Comparison of ENCODE assay signal across 33 cellular contexts in genomic region chr3:70726096-70726745, GRCh38.
DNase-seq lines count a peak whose midpoint lies in the region; ATAC-seq, FAIRE-seq and TF ChIP-seq lines count a peak whose summit lies in the region.
"Had no signal": no experiment of that assay in that cellular context is flagged by ENCODE, and none has a peak within 500 bp of the region (broad histone marks: within the 10 kb centered on the region; RNA-seq: fewer than 3 reads in every experiment).

No MANE protein-coding gene starts in this region.

- no peaks in the 10 kb centered on the region for H3K79me2 ChIP-seq in PC-3 (ENCODE audit: low read length)
- H3K79me2 ChIP-seq: parathyroid adenoma had no signal

- peaks cover 2% of the 10 kb centered on the region for H3K9me3 Mint-ChIP-seq in nephron
- H3K9me3 Mint-ChIP-seq: central memory CD8-positive, alpha-beta T cell; stimulated activated naive CD8-positive, alpha-beta T cell treated with anti-CD3 and anti-CD28 coated beads, Interleukin-15, Interleukin-2, amounts not matched to agents 100 ng/mL and 50 ng/mL, for 24 hours had no signal

- H3K36me3 ChIP-seq in PC-3 (ENCODE audit: low read depth, low read length) (no peaks in the 10 kb centered on the region), kidney (ENCODE audit: control insufficient read depth in 1 of 2, insufficient read depth in 2 of 2, low read length in 2 of 2) (no peaks in the 10 kb centered on the region)
- H3K36me3 ChIP-seq: ascending aorta, esophagus muscularis mucosa, heart left ventricle, Peyer's patch, right atrium auricular region had no signal

- H3K9me3 ChIP-seq in PC-3 (ENCODE audit: low read length) (no peaks in the 10 kb centered on the region), kidney (ENCODE audit: control insufficient read depth in 1 of 2, low read length in 2 of 2) (no peaks in the 10 kb centered on the region)
- H3K9me3 ChIP-seq: A549, ascending aorta, esophagus muscularis mucosa, heart left ventricle, Peyer's patch, right atrium auricular region, testis had no signal

- no peaks in the 10 kb centered on the region for H3K36me3 Mint-ChIP-seq in nephron (ENCODE audit: low read depth)
- H3K36me3 Mint-ChIP-seq: activated naive CD8-positive, alpha-beta T cell had no signal

- H3K27ac Mint-ChIP-seq in nephron = peak overlapping the region; percentile 14 to 21 (median 17)
- H3K27ac Mint-ChIP-seq: activated naive CD8-positive, alpha-beta T cell; stimulated activated naive CD8-positive, alpha-beta T cell treated with anti-CD3 and anti-CD28 coated beads, Interleukin-15, Interleukin-2, amounts not matched to agents 100 ng/mL and 50 ng/mL, for 24 hours had no signal

- no peaks in the 10 kb centered on the region for H3K27me3 Mint-ChIP-seq in nephron (ENCODE audit: low read depth)
- H3K27me3 Mint-ChIP-seq: central memory CD8-positive, alpha-beta T cell had no signal

- DNase-seq in EH (ENCODE audit: low read depth) (peak; percentile 30), PC-3 (no peak), epithelial cell of proximal tubule (ENCODE audit: low read depth) (peak; percentile 7), urothelium cell line (ENCODE audit: low spot score) (no peak), kidney (no peak)
- no peak for DNase-seq in stimulated activated CD4-positive, alpha-beta T cell treated with anti-CD3 and anti-CD28 coated beads, Interleukin-12 subunit alpha, Interleukin-12 subunit beta, amount 100 ng/mL, for 4 hours
- DNase-seq: activated CD4-positive, alpha-beta T cell treated with anti-CD3 and anti-CD28 coated beads for 4 hours; activated effector memory CD4-positive, alpha-beta T cell treated with Interleukin-2 at 50 U/mL for 16 hours; DMS79 treated with DMSO at 0.1 percent for 48 hours; heart left ventricle; NCI-H1092 treated with DMSO at 0.1 percent for 48 hours; NCI-H1930; NCI-H524; Peyer's patch; SIG-M5; stimulated activated CD4-positive, alpha-beta T cell treated with anti-CD3 and anti-CD28 coated beads, Interleukin-2, amount 100 ng/mL, for 24 hours; stimulated activated CD8-positive, alpha-beta memory T cell treated with anti-CD3 and anti-CD28 coated beads, Interleukin-4, amount 100 ng/mL, for 48 hours; testis had no signal

- H3K27ac ChIP-seq in PC-3 (ENCODE audit: low read length) (no peak overlapping the region), kidney (ENCODE audit: low read depth in 2 of 2, low read length in 2 of 2) (no peak overlapping the region)
- H3K27ac ChIP-seq: A549, ascending aorta, heart left ventricle, parathyroid adenoma, Peyer's patch, right atrium auricular region, testis, VCaP had no signal

- intact Hi-C loops in PC-3 (cut with micrococcal nuclease) = loop anchor here (5.0 kb wide), 1 partner anchor 336 kb away; no protein-coding TSS in a partner anchor
- intact Hi-C loops in kidney (cut with DNase I) = no loop called here

- no peaks in the 10 kb centered on the region; the same call in 1 of the 2 replicates for H3K9me2 ChIP-seq in PC-3 (replicated peaks; ENCODE audit: low read length)

- no peak overlapping the region for H2AFZ ChIP-seq in PC-3 (ENCODE audit: low read length)
- H2AFZ ChIP-seq: parathyroid adenoma had no signal

- FAIRE-seq in urothelium cell line (lab: Jason Lieb, UNC) = no peak
- no peak for FAIRE-seq in kidney (lab: Jason Lieb, UNC)
- FAIRE-seq: A549, H1, K562 had no signal

- H3K9ac ChIP-seq in PC-3 (ENCODE audit: low read length) = no peak overlapping the region
- no peak overlapping the region for H3K9ac ChIP-seq in kidney (ENCODE audit: low read length in 2 of 2)
- H3K9ac ChIP-seq: parathyroid adenoma had no signal

- no peak overlapping the region for H3K4me2 ChIP-seq in PC-3 (ENCODE audit: low read length)
- H3K4me2 ChIP-seq: A549 had no signal

- ATAC-seq in PC-3 (peak; percentile 45; the same call in 1 of the 2 replicates), GM19023 (IDR thresholded peaks at IDR 0.05; ENCODE audit: unreplicated experiment) (no peak)
- ATAC-seq: A549, heart left ventricle, K562 had no signal

- H3K4me3 ChIP-seq in PC-3 (ENCODE audit: low read length) (no peak overlapping the region), epithelial cell of proximal tubule (ENCODE audit: low read depth, low read length) (no peak overlapping the region), kidney (ENCODE audit: low read length in 2 of 2) (no peak overlapping the region)
- H3K4me3 ChIP-seq: A549, ascending aorta, esophagus muscularis mucosa, heart left ventricle, K562, lung, Peyer's patch, right atrium auricular region, testis had no signal

- no peak for TF ChIP-seq CTCF in PC-3 (conservative IDR thresholded peaks at IDR 0.05; ENCODE audit: low read depth, low read length)
- no peak for TF ChIP-seq CTCF in epithelial cell of proximal tubule (conservative IDR thresholded peaks at IDR 0.05; ENCODE audit: low read depth, low read length)
- no peak for TF ChIP-seq CTCF in nephron (IDR thresholded peaks at IDR 0.05; ENCODE audit: unreplicated experiment in 3 of 3)
- no peak for TF ChIP-seq CTCF in kidney (IDR thresholded peaks at IDR 0.05; ENCODE audit: borderline replicate concordance, extremely low read depth, insufficient read depth)

- CTCF ChIA-PET in PC-3 (lab: Charles Lee) = no interaction called here

- BruUV-seq in PC-3 (replicated peaks; lab: Mats Ljungman, UMichigan) = no TSS peak

- POLR2A ChIA-PET in PC-3 (lab: Charles Lee; ENCODE audit: unreplicated experiment) = no interaction called here

- no peak overlapping the region for H3K4me3 Mint-ChIP-seq in nephron
- H3K4me3 Mint-ChIP-seq: activated naive CD8-positive, alpha-beta T cell; central memory CD8-positive, alpha-beta T cell; neural crest cell; stimulated activated naive CD8-positive, alpha-beta T cell treated with anti-CD3 and anti-CD28 coated beads, Interleukin-15, Interleukin-2, amounts not matched to agents 100 ng/mL and 50 ng/mL, for 24 hours had no signal

- no peaks in the 10 kb centered on the region for H4K20me1 ChIP-seq in PC-3 (ENCODE audit: low read length)

- H3K4me1 Mint-ChIP-seq in nephron = peaks cover 9% of the 10 kb centered on the region
- H3K4me1 Mint-ChIP-seq: central memory CD8-positive, alpha-beta T cell; neural crest cell had no signal

- peaks cover 15% of the 10 kb centered on the region; the same call in 1 of the 2 replicates for H3K4me1 ChIP-seq in PC-3 (ENCODE audit: insufficient read depth, low read length)
- no peaks in the 10 kb centered on the region for H3K4me1 ChIP-seq in kidney (ENCODE audit: control insufficient read depth in 1 of 2, insufficient read depth in 1 of 2, low read depth in 1 of 2, low read length in 2 of 2)
- H3K4me1 ChIP-seq: A549, heart left ventricle, parathyroid adenoma, Peyer's patch, right atrium auricular region, testis had no signal

- H3F3A ChIP-seq in PC-3 (ENCODE audit: low read length, unreplicated experiment) = no peaks in the 10 kb centered on the region

- H3K27me3 ChIP-seq in PC-3 (ENCODE audit: low read length) = no peaks in the 10 kb centered on the region
- H3K27me3 ChIP-seq: ascending aorta, esophagus muscularis mucosa, heart left ventricle, Peyer's patch, right atrium auricular region, testis had no signal

Comparison
In these comparisons a context has a peak if more than half of its experiments do, and no peak if none do; other contexts are left out.
1. DNase-seq: peak in EH (single experiment) and epithelial cell of proximal tubule (single experiment); none in PC-3 (single experiment), stimulated activated CD4-positive, alpha-beta T cell treated with anti-CD3 and anti-CD28 coated beads, Interleukin-12 subunit alpha, Interleukin-12 subunit beta, amount 100 ng/mL, for 4 hours (single experiment), urothelium cell line (single experiment) and kidney (single experiment).